ENCODE assay signal across 1 cellular context in the genomic region with DNA sequence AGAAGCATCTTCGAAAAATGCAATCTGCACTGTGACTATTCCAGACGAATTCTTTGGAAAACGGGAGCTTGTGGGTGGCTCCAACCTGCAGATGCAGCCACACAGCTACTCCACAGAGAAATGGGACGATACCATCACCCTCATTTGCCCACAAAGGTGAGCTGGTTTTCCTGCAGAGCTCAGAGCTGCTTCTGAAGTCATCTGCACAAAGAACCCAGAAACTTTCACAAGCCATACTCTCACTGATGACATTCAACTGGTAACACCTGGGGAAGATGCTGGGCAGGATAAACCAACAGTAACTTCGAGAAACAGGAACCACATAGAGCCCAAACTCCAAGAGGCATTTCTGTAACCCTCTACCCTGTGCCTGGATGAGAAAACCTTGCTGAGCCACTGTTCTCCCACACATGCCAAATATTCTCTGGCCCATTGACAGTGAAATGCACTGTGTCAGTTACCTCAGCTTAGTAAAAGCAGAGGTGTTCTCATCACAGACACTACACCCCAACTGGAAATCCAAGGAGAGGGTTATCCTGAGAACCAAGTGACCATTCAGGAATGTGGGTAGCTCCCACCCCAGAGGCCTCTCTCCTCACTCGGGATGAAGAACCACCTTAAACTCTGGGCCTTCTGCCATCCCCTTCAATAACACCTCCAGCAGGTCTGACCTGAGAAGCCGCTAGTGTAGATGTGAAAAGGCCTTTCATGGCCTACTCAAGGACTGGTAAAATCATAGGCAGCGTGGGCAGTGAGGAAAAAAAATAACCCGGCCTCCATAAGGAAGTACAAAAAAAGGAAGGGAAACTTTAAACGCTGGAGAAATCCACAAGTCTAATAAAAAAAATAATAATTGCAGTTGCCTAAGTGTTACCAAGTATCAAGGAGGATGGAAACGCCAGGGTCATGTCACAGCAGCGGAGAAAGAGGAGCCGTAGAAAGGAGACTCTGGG.
TF ChIP-seq lines count a peak whose summit lies in the region.

No MANE protein-coding gene starts in this region.

TF ChIP-seq in IMR-90, 13 proteins besides CTCF, POLR2A, EP300 and RAD21:
- TF ChIP-seq MAZ (IDR thresholded peaks at IDR 0.05; ENCODE audit: borderline replicate concordance, low read depth, low read length) (no peak), CEBPB (IDR thresholded peaks at IDR 0.05; ENCODE audit: low read depth, low read length) (no peak), BHLHE40 (IDR thresholded peaks at IDR 0.05; ENCODE audit: low read depth, low read length) (no peak), CHD1 (IDR thresholded peaks at IDR 0.05; ENCODE audit: low read depth, low read length) (no peak), MAFK (IDR thresholded peaks at IDR 0.05; ENCODE audit: low read depth, low read length) (no peak), FOS (IDR thresholded peaks at IDR 0.05; ENCODE audit: low read depth, low read length) (no peak), RFX5 (IDR thresholded peaks at IDR 0.05; ENCODE audit: low read depth, low read length) (no peak), MXI1 (IDR thresholded peaks at IDR 0.05; ENCODE audit: borderline replicate concordance, low read depth, low read length) (no peak), NFE2L2 (IDR thresholded peaks at IDR 0.05; ENCODE audit: low read depth, low read length) (no peak), RCOR1 (IDR thresholded peaks at IDR 0.05; ENCODE audit: insufficient replicate concordance, low read length) (no peak), SMC3 (IDR thresholded peaks at IDR 0.05; ENCODE audit: low read depth, low read length) (no peak)
- TF ChIP-seq, protein P1, sequence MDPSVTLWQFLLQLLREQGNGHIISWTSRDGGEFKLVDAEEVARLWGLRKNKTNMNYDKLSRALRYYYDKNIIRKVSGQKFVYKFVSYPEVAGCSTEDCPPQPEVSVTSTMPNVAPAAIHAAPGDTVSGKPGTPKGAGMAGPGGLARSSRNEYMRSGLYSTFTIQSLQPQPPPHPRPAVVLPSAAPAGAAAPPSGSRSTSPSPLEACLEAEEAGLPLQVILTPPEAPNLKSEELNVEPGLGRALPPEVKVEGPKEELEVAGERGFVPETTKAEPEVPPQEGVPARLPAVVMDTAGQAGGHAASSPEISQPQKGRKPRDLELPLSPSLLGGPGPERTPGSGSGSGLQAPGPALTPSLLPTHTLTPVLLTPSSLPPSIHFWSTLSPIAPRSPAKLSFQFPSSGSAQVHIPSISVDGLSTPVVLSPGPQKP (IDR thresholded peaks at IDR 0.05; ENCODE audit: borderline replicate concordance, low read depth, low read length), result no peak
- TF ChIP-seq, protein P2, sequence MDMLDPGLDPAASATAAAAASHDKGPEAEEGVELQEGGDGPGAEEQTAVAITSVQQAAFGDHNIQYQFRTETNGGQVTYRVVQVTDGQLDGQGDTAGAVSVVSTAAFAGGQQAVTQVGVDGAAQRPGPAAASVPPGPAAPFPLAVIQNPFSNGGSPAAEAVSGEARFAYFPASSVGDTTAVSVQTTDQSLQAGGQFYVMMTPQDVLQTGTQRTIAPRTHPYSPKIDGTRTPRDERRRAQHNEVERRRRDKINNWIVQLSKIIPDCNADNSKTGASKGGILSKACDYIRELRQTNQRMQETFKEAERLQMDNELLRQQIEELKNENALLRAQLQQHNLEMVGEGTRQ (IDR thresholded peaks at IDR 0.05; ENCODE audit: low read depth, low read length), result no peak
TF ChIP-seq in IMR-90: peak in this region for 0.
